9 cellular contexts compared by ENCODE assay signal in genomic region chr4:158824425-158825274, GRCh38. TPM values are rescaled to one million over a fixed set of nuclear protein-coding genes. Genes with fewer than 3 reads are reported as not detected.
DNase-seq lines count a peak whose midpoint lies in the region; ATAC-seq and TF ChIP-seq lines count a peak whose summit lies in the region.
"Had no signal": no experiment of that assay in that cellular context is flagged by ENCODE, and none has a peak within 500 bp of the region (broad histone marks: within the 10 kb centered on the region; RNA-seq: fewer than 3 reads in every experiment).

No MANE protein-coding gene starts in this region.

- POLR2A ChIA-PET in SK-N-SH (lab: Yijun Ruan, JAX): no interaction called here

- CTCF ChIA-PET in SK-N-SH (lab: Yijun Ruan, JAX): interaction anchor here (0.7 to 1.1 kb wide), 2 partner anchors 26 to 28 kb away, joined by 3 read pairs; no protein-coding TSS in a partner anchor

- peak overlapping the region; percentile 47; the same call in 1 of the 2 replicates for H3K9ac ChIP-seq in SK-N-SH

- H3K27me3 ChIP-seq in SK-N-SH (ENCODE audit: insufficient read depth) (no peaks in the 10 kb centered on the region), foreskin keratinocyte (no peaks in the 10 kb centered on the region), psoas muscle (ENCODE audit: insufficient read depth in 3 of 3, low read length in 2 of 3) (no peaks in the 10 kb centered on the region), esophagus squamous epithelium (no peaks in the 10 kb centered on the region)

- peaks cover 39% of the 10 kb centered on the region for H3K79me2 ChIP-seq in SK-N-SH (ENCODE audit: insufficient read depth)

- WGBS in SK-N-SH (ENCODE audit: low lambda C conversion rate): 38% methylated on average over 7 of the region's 7 CpGs
- WGBS in psoas muscle, 3 donors: 30 to 45% (median 33%) methylated on average over 7 of the region's 7 CpGs
- WGBS in esophagus squamous epithelium, 2 donors: 71% methylated on average over 7 of the region's 7 CpGs

- H3K9me2 ChIP-seq in SK-N-SH: no peaks in the 10 kb centered on the region

- no peak for TF ChIP-seq POLR2A in esophagus squamous epithelium (IDR thresholded peaks at IDR 0.05)

- peak overlapping the region; percentile 72 for H3K4me2 ChIP-seq in SK-N-SH

- H4K20me1 ChIP-seq in SK-N-SH (ENCODE audit: insufficient read depth): no peaks in the 10 kb centered on the region

- H3K36me3 ChIP-seq in SK-N-SH (replicated peaks in 1 of 2; ENCODE audit: control insufficient read depth in 1 of 2, insufficient read depth in 2 of 2, low read length in 1 of 2) (peaks cover 0 to 9% of the 10 kb centered on the region in 2 experiments), psoas muscle (ENCODE audit: insufficient read depth in 1 of 2, low read depth in 1 of 2) (peaks cover 15 to 16% of the 10 kb centered on the region in 2 donors), esophagus squamous epithelium (peaks cover 0 to 9% (median 0%) of the 10 kb centered on the region in 3 donors)

- H3K27ac ChIP-seq in SK-N-SH (ENCODE audit: low read depth in 2 of 2, low read length in 1 of 2) (peak overlapping the region; percentile 73), foreskin keratinocyte (no peak overlapping the region), psoas muscle (peak overlapping the region; percentile 85), esophagus squamous epithelium (peak overlapping the region in 2 of 4 donors; percentile 2 to 29)

- TF ChIP-seq CTCF in SK-N-SH (IDR thresholded peaks at IDR 0.05) (no peak), foreskin keratinocyte (conservative IDR thresholded peaks at IDR 0.05) (no peak), psoas muscle (IDR thresholded peaks at IDR 0.05) (no peak), esophagus squamous epithelium (IDR thresholded peaks at IDR 0.05) (no peak)

- intact Hi-C loops in psoas muscle (cut with DNase I): loop anchor here in 1 of 2 donors (1.0 kb wide), 1 partner anchor 55 kb away; the partner anchor contains the start of gene FNIP2
- intact Hi-C loops in esophagus squamous epithelium (cut with DNase I): no loop called here

- TF ChIP-seq EP300 in SK-N-SH (IDR thresholded peaks at IDR 0.05; ENCODE audit: borderline replicate concordance in 1 of 2, low read depth in 1 of 2, low read length in 1 of 2): peak in 1 of 2 experiments; percentile 30; a peak in 1 of 4 replicates

- H3K4me3 ChIP-seq in SK-N-SH (ENCODE audit: low read depth in 2 of 2, low read length in 1 of 2): no peak overlapping the region; a peak in 1 of 4 replicates
- H3K4me3 ChIP-seq in psoas muscle: peak overlapping the region; percentile 4
- no peak overlapping the region for H3K4me3 ChIP-seq in esophagus squamous epithelium

- H3K9me3 ChIP-seq in SK-N-SH (no peaks in the 10 kb centered on the region), psoas muscle (no peaks in the 10 kb centered on the region), esophagus squamous epithelium (no peaks in the 10 kb centered on the region)

- ATAC-seq in foreskin keratinocyte (peak; percentile 35), psoas muscle (peak in 3 of 4 donors; percentile 42 to 63 (median 56)), HG02981 (IDR thresholded peaks at IDR 0.05; ENCODE audit: unreplicated experiment) (no peak)
- ATAC-seq: stimulated activated naive CD8-positive, alpha-beta T cell treated with anti-CD3 and anti-CD28 coated beads, Interleukin-15, amount 100 ng/mL, for 72 hours had no signal

- TF ChIP-seq RAD21 in SK-N-SH (IDR thresholded peaks at IDR 0.05; ENCODE audit: low read length): no peak

- no peak overlapping the region for H2AFZ ChIP-seq in SK-N-SH (ENCODE audit: low read depth)

- H3K4me1 ChIP-seq in SK-N-SH (ENCODE audit: control insufficient read depth in 1 of 2, insufficient read depth in 2 of 2, low read depth in 1 of 2, low read length in 1 of 2): peaks cover 33 to 38% of the 10 kb centered on the region in 2 experiments; a peak in 3 of 4 replicates
- peaks cover 9% of the 10 kb centered on the region for H3K4me1 ChIP-seq in foreskin keratinocyte
- H3K4me1 ChIP-seq in psoas muscle: peaks cover 70% of the 10 kb centered on the region
- H3K4me1 ChIP-seq in esophagus squamous epithelium: peaks cover 4 to 69% (median 46%) of the 10 kb centered on the region in 3 donors

- DNase-seq in EH (ENCODE audit: low read depth): peak; percentile 75
- DNase-seq in SK-N-SH: peak; percentile 32
- DNase-seq in foreskin keratinocyte: peak in 1 of 2 donors; percentile 23
- DNase-seq in psoas muscle: peak in 1 of 2 donors; percentile 43
- DNase-seq in esophagus squamous epithelium (lab: John Stamatoyannopoulos, UW): no peak
- no peak for DNase-seq in NCI-H82 (lab: John Stamatoyannopoulos, UW)
- no peak for DNase-seq in OCI-M1 (lab: John Stamatoyannopoulos, UW)
- DNase-seq: stimulated activated naive CD8-positive, alpha-beta T cell treated with anti-CD3 and anti-CD28 coated beads, Interleukin-15, amount 100 ng/mL, for 72 hours had no signal

- H3F3A ChIP-seq in SK-N-SH (replicated peaks; ENCODE audit: insufficient read depth): no peaks in the 10 kb centered on the region

TF ChIP-seq in SK-N-SH, 30 proteins besides CTCF, POLR2A, EP300 and RAD21 (continues in another document):
- TF ChIP-seq PBX3 (IDR thresholded peaks at IDR 0.05) (no peak), REST (IDR thresholded peaks at IDR 0.05; ENCODE audit: low read depth, low read length) (no peak), FOXM1 (IDR thresholded peaks at IDR 0.05; ENCODE audit: low read depth) (no peak), USF1 (IDR thresholded peaks at IDR 0.05; ENCODE audit: borderline replicate concordance, low read depth) (no peak), MAX (IDR thresholded peaks at IDR 0.05; ENCODE audit: low read depth) (no peak), GABPA (IDR thresholded peaks at IDR 0.05; ENCODE audit: low read depth) (no peak), IRF3 (IDR thresholded peaks at IDR 0.05; ENCODE audit: low read depth, low read length) (no peak), MXI1 (IDR thresholded peaks at IDR 0.05; ENCODE audit: low read depth, low read length) (no peak), TAF1 (IDR thresholded peaks at IDR 0.05; ENCODE audit: borderline replicate concordance, low read depth, low read length) (no peak), YY1 (IDR thresholded peaks at IDR 0.05; ENCODE audit: low read depth) (no peak)

RNA-seq across cellular contexts. Expression of gene FNIP2, which starts 55.8 kb away (rescaled TPM):
- polyA plus RNA-seq in SK-N-SH (2012; rRNA removed): 0.97 and 1.6 TPM in 2 replicates
- polyA plus RNA-seq in SK-N-SH (2012; cell fraction: cytosol; rRNA removed): 1.2 and 1.8 TPM in 2 replicates
- 1.5 and 2.4 TPM in 2 replicates for polyA plus RNA-seq in SK-N-SH (2012; cell fraction: nucleus; rRNA removed)
- 13.2 and 13.5 TPM in 2 replicates for total RNA-seq in foreskin keratinocyte
- polyA plus RNA-seq in foreskin keratinocyte: 1.3 and 1.7 TPM in 2 replicates
- total RNA-seq in psoas muscle: 10 to 100 TPM; 31.5 to 92.1 (median 53.4) TPM
- 10 to 100 TPM; 15.6 to 33.3 (median 19.1) TPM for polyA plus RNA-seq in psoas muscle
- total RNA-seq in esophagus squamous epithelium: 10 to 100 TPM in 3 of 4 donors, 1 to 10 TPM in 1; 6.0 to 28.8 (median 12.4) TPM

Comparison
In these comparisons a context has a peak if more than half of its experiments do, and no peak if none do; other contexts are left out.
1. DNase-seq: peak in EH (single experiment) and SK-N-SH (single experiment); none in esophagus squamous epithelium (single experiment), NCI-H82 (single experiment) and OCI-M1 (single experiment).